In the genomic region with DNA sequence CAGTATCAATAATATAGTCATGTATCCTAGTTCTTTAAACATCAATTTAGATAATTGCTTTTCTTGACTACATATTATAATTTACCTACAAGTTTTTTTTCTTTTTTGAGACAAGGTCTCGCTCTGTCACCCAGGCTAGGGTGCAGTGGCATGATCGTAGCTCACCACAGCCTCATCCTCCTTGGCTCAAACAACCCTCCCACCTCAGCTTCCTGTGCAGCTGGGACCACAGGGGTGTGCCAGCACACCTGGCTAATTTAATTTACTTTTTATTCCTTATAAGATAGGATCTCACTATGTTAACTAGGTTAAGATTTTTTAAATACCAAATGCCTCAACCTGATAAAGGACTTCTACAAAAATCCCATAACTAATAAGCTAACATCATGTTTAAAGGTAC, we compare ENCODE assay signal across 13 cellular contexts. TPM values are rescaled to one million over a fixed set of nuclear protein-coding genes. Genes with fewer than 3 reads are reported as not detected.
DNase-seq lines count a peak whose midpoint lies in the region; ATAC-seq, FAIRE-seq and TF ChIP-seq lines count a peak whose summit lies in the region.
"Had no signal": no experiment of that assay in that cellular context is flagged by ENCODE, and none has a peak within 500 bp of the region (broad histone marks: within the 10 kb centered on the region; RNA-seq: fewer than 3 reads in every experiment).

No MANE protein-coding gene starts in this region.

- 78% methylated on average over 2 of the region's 2 CpGs for WGBS in testis, 2 donors

- H3K4me3 ChIP-seq in effector memory CD4-positive, alpha-beta T cell (ENCODE audit: insufficient read depth, low read depth, low read length, poor library complexity, severe bottlenecking) = no peak overlapping the region
- H3K4me3 ChIP-seq in testis = no peak overlapping the region
- H3K4me3 ChIP-seq: GM23248, sigmoid colon had no signal

- no peak for TF ChIP-seq CTCF in testis (IDR thresholded peaks at IDR 0.05)

- DNase-seq in GM12891 (ENCODE audit: insufficient read length, low spot score) = no peak
- peak in 3 of 5 experiments; percentile 16 to 83 (median 27) for DNase-seq in T-helper 2 cell
- peak in 2 of 3 donors; percentile 17 to 20 for DNase-seq in effector memory CD4-positive, alpha-beta T cell
- DNase-seq in nucleus accumbens (lab: John Stamatoyannopoulos, UW) = no peak
- no peak for DNase-seq in NCI-H2107 (lab: John Stamatoyannopoulos, UW)
- no peak for DNase-seq in DMS79 treated with DMSO at 0.1 percent for 48 hours (lab: John Stamatoyannopoulos, UW)
- no peak for DNase-seq in testis
- DNase-seq: DMS53, GM23248, Kasumi-1, NCI-H226, sigmoid colon had no signal

- FAIRE-seq in GM12891 (lab: Jason Lieb, UNC) = peak; percentile 88

- intact Hi-C loops in testis (cut with DNase I; ENCODE audit: low total_unique reads) = no loop called here

- H3K4me1 ChIP-seq in effector memory CD4-positive, alpha-beta T cell (ENCODE audit: control insufficient read depth, insufficient read depth, low read length, poor library complexity, severe bottlenecking) = peaks cover 12% of the 10 kb centered on the region
- peaks cover 3% of the 10 kb centered on the region for H3K4me1 ChIP-seq in testis
- H3K4me1 ChIP-seq: sigmoid colon had no signal

- no peaks in the 10 kb centered on the region for H3K9me3 ChIP-seq in effector memory CD4-positive, alpha-beta T cell (ENCODE audit: control insufficient read depth, low read length)
- H3K9me3 ChIP-seq in testis = no peaks in the 10 kb centered on the region
- H3K9me3 ChIP-seq: sigmoid colon had no signal

- H3K36me3 ChIP-seq in effector memory CD4-positive, alpha-beta T cell (ENCODE audit: control insufficient read depth, insufficient read depth, low read length) = peaks cover 10% of the 10 kb centered on the region
- no peaks in the 10 kb centered on the region for H3K36me3 ChIP-seq in testis (ENCODE audit: low read depth, missing control alignments)

- TF ChIP-seq POLR2A in GM12891 (IDR thresholded peaks at IDR 0.05; ENCODE audit: low read depth, low read length) = no peak
- TF ChIP-seq POLR2A in testis (IDR thresholded peaks at IDR 0.05) = no peak

- no peaks in the 10 kb centered on the region for H3K27me3 ChIP-seq in effector memory CD4-positive, alpha-beta T cell (replicated peaks; ENCODE audit: control insufficient read depth, insufficient read depth, low read length, poor library complexity, severe bottlenecking)
- no peaks in the 10 kb centered on the region for H3K27me3 ChIP-seq in testis
- H3K27me3 ChIP-seq: sigmoid colon had no signal

- H3K27ac ChIP-seq in effector memory CD4-positive, alpha-beta T cell (ENCODE audit: insufficient read depth, low read length, poor library complexity, severe bottlenecking) = no peak overlapping the region
- H3K27ac ChIP-seq in testis = no peak overlapping the region
- H3K27ac ChIP-seq: GM23248, sigmoid colon had no signal

- peak; percentile 71 for ATAC-seq in GM21619 (IDR thresholded peaks at IDR 0.05; ENCODE audit: unreplicated experiment)

TF ChIP-seq in GM12891, 5 proteins besides CTCF, POLR2A, EP300 and RAD21:
- TF ChIP-seq PAX5 (IDR thresholded peaks at IDR 0.05; ENCODE audit: insufficient read depth, low read length, severe bottlenecking) = no peak
- no peak for TF ChIP-seq POU2F2 (IDR thresholded peaks at IDR 0.05; ENCODE audit: low read depth, low read length)

RNA-seq across cellular contexts. Expression of gene UIMC1, which starts 21.1 kb away (rescaled TPM):
- polyA plus RNA-seq in GM12891 (2012; ENCODE audit: low read depth, missing spikeins) = 22.5 TPM
- 10 to 100 TPM; 78.3 to 89.9 TPM for total RNA-seq in testis
- polyA plus RNA-seq in testis (ENCODE audit: insufficient read depth, low read depth, low replicate concordance) = 141 TPM

RNA-seq across cellular contexts. Expression of gene ZNF346, which starts 37.0 kb away (rescaled TPM):
- 11.3 TPM for polyA plus RNA-seq in GM12891 (2012; ENCODE audit: low read depth, missing spikeins)
- 10 to 100 TPM; 31.1 to 31.7 TPM for total RNA-seq in testis
- polyA plus RNA-seq in testis (ENCODE audit: insufficient read depth, low read depth, low replicate concordance) = 19.2 TPM

Comparison
In these comparisons a context has a peak if more than half of its experiments do, and no peak if none do; other contexts are left out.
1. DNase-seq: peak in T-helper 2 cell (3 of 5) and effector memory CD4-positive, alpha-beta T cell (2 of 3); none in GM12891 (single experiment), nucleus accumbens (0 of 56), NCI-H2107 (single experiment), DMS79 treated with DMSO at 0.1 percent for 48 hours (single experiment) and testis (single experiment).